12 cellular contexts compared by ENCODE assay signal in genomic region chr1:193538004-193538355, GRCh38.
A peak's percentile ranks its signal among the peaks of the same experiment; 100 is the strongest.
DNase-seq lines count a peak whose midpoint lies in the region; ATAC-seq and TF ChIP-seq lines count a peak whose summit lies in the region.
"Had no signal": no experiment of that assay in that cellular context is flagged by ENCODE, and none has a peak within 500 bp of the region (broad histone marks: within the 10 kb centered on the region; RNA-seq: fewer than 3 reads in every experiment).

No MANE protein-coding gene starts in this region.

- CTCF ChIA-PET in A673 (lab: Charles Lee): no interaction called here

- no peaks in the 10 kb centered on the region for H3K27me3 ChIP-seq in CD4-positive, CD25-positive, alpha-beta regulatory T cell (ENCODE audit: control insufficient read depth, insufficient read depth, low read length)
- H3K27me3 ChIP-seq in A673 (replicated peaks; ENCODE audit: insufficient read depth, low read depth, low read length, poor library complexity) (no peaks in the 10 kb centered on the region), prostate gland (replicated peaks; ENCODE audit: insufficient read depth) (no peaks in the 10 kb centered on the region), aorta (ENCODE audit: control insufficient read depth in 1 of 2, insufficient read depth in 2 of 2, low read length in 1 of 2) (no peaks in the 10 kb centered on the region)
- H3K27me3 ChIP-seq: SJSA1 had no signal

- ATAC-seq in CD4-positive, CD25-positive, alpha-beta regulatory T cell (ENCODE audit: low read depth in 2 of 2): peak in 1 of 2 donors; percentile 2
- ATAC-seq in GM18867 (IDR thresholded peaks at IDR 0.05; ENCODE audit: unreplicated experiment): peak; percentile 9
- ATAC-seq in HG03378 (IDR thresholded peaks at IDR 0.05; ENCODE audit: unreplicated experiment): peak; percentile 6
- peak; percentile 43 to 50 for ATAC-seq in activated naive CD4-positive, alpha-beta T cell treated with anti-CD3 and anti-CD28 coated beads, Interleukin-2, amount 50 U/mL, for 72 hours
- no peak for ATAC-seq in aorta (ENCODE audit: low FRiP score)

- no peaks in the 10 kb centered on the region for H3K36me3 ChIP-seq in CD4-positive, CD25-positive, alpha-beta regulatory T cell (ENCODE audit: control insufficient read depth, insufficient read depth, low read length)
- H3K36me3 ChIP-seq in A673 (ENCODE audit: insufficient read depth, low read length, poor library complexity, severe bottlenecking) (no peaks in the 10 kb centered on the region), prostate gland (no peaks in the 10 kb centered on the region), aorta (ENCODE audit: control insufficient read depth in 1 of 2, insufficient read depth in 2 of 2, low read length in 1 of 2) (no peaks in the 10 kb centered on the region)
- H3K36me3 ChIP-seq: SJSA1 had no signal

- peak overlapping the region; percentile 83 for H3K4me3 ChIP-seq in CD4-positive, CD25-positive, alpha-beta regulatory T cell (ENCODE audit: low read depth, low read length)
- H3K4me3 ChIP-seq in A673 (ENCODE audit: low read depth, low read length, poor library complexity, severe bottlenecking) (no peak overlapping the region), prostate gland (no peak overlapping the region), aorta (ENCODE audit: low read length in 2 of 2) (no peak overlapping the region)
- H3K4me3 ChIP-seq: SJSA1 had no signal

- intact Hi-C loops in A673 (cut with micrococcal nuclease; ENCODE audit: unreplicated experiment) (no loop called here), prostate gland (cut with DNase I) (no loop called here), aorta (cut with DNase I) (no loop called here)

- TF ChIP-seq POLR2A in prostate gland (IDR thresholded peaks at IDR 0.05): no peak

- H3K27me3 Mint-ChIP-seq in CD4-positive, CD25-positive, alpha-beta regulatory T cell: no peaks in the 10 kb centered on the region

- peak overlapping the region; percentile 83 for H3K27ac ChIP-seq in CD4-positive, CD25-positive, alpha-beta regulatory T cell (ENCODE audit: insufficient read depth, low read length, poor library complexity, severe bottlenecking)
- H3K27ac ChIP-seq in A673 (ENCODE audit: low read depth, low read length, poor library complexity, severe bottlenecking) (no peak overlapping the region), prostate gland (no peak overlapping the region), aorta (ENCODE audit: low read depth in 1 of 2, low read length in 2 of 2) (no peak overlapping the region)
- H3K27ac ChIP-seq: SJSA1 had no signal

- peaks cover 62% of the 10 kb centered on the region for H3K4me1 ChIP-seq in CD4-positive, CD25-positive, alpha-beta regulatory T cell (ENCODE audit: control insufficient read depth, insufficient read depth, low read length, poor library complexity, severe bottlenecking)
- H3K4me1 ChIP-seq in A673 (ENCODE audit: insufficient read depth, low read length, poor library complexity, severe bottlenecking) (no peaks in the 10 kb centered on the region), prostate gland (replicated peaks) (no peaks in the 10 kb centered on the region), aorta (ENCODE audit: control insufficient read depth in 1 of 2, insufficient read depth in 2 of 2, low read length in 2 of 2) (no peaks in the 10 kb centered on the region)
- H3K4me1 ChIP-seq: SJSA1 had no signal

- peaks cover 45 to 66% (median 60%) of the 10 kb centered on the region in 4 donors for H3K4me1 Mint-ChIP-seq in CD4-positive, CD25-positive, alpha-beta regulatory T cell

- peak overlapping the region; percentile 63 to 97 (median 88) for H3K27ac Mint-ChIP-seq in CD4-positive, CD25-positive, alpha-beta regulatory T cell
- peak overlapping the region in 1 of 2 donors; percentile 29 for H3K27ac Mint-ChIP-seq in activated naive CD4-positive, alpha-beta T cell treated with anti-CD3 and anti-CD28 coated beads, Interleukin-2, amount 50 U/mL, for 72 hours

- H3K9me3 Mint-ChIP-seq in CD4-positive, CD25-positive, alpha-beta regulatory T cell: no peaks in the 10 kb centered on the region
- H3K9me3 Mint-ChIP-seq in activated naive CD4-positive, alpha-beta T cell treated with anti-CD3 and anti-CD28 coated beads, Interleukin-2, amount 50 U/mL, for 72 hours: peaks cover 2 to 8% of the 10 kb centered on the region in 2 donors

- POLR2A ChIA-PET in A673 (lab: Charles Lee; ENCODE audit: low non-redundant PET): no interaction called here

- no peak for DNase-seq in CD4-positive, CD25-positive, alpha-beta regulatory T cell
- DNase-seq in activated naive CD4-positive, alpha-beta T cell treated with anti-CD3 and anti-CD28 coated beads, Interleukin-2, amount 50 U/mL, for 72 hours (ENCODE audit: low spot score in 2 of 2): no peak
- DNase-seq in SHP77 (lab: John Stamatoyannopoulos, UW) (no peak), A673 (ENCODE audit: low spot score) (no peak), prostate gland (ENCODE audit: low spot score) (no peak), aorta (no peak)
- DNase-seq: COR-L47, erythroblast, retina had no signal

- peaks cover 3% of the 10 kb centered on the region for H3K36me3 Mint-ChIP-seq in CD4-positive, CD25-positive, alpha-beta regulatory T cell
- peaks cover 5 to 7% of the 10 kb centered on the region in 2 donors for H3K36me3 Mint-ChIP-seq in activated naive CD4-positive, alpha-beta T cell treated with anti-CD3 and anti-CD28 coated beads, Interleukin-2, amount 50 U/mL, for 72 hours

- TF ChIP-seq CTCF in A673 (conservative IDR thresholded peaks at IDR 0.05; ENCODE audit: low read depth, low read length) (no peak), prostate gland (IDR thresholded peaks at IDR 0.05) (no peak)

- peak overlapping the region; percentile 77 to 88 (median 79) for H3K4me3 Mint-ChIP-seq in CD4-positive, CD25-positive, alpha-beta regulatory T cell

- H3K9me3 ChIP-seq in CD4-positive, CD25-positive, alpha-beta regulatory T cell (ENCODE audit: control insufficient read depth in 2 of 2, low read length in 2 of 2): no peaks in the 10 kb centered on the region
- H3K9me3 ChIP-seq in A673 (ENCODE audit: low read depth, low read length, poor library complexity, severe bottlenecking): no peaks in the 10 kb centered on the region
- no peaks in the 10 kb centered on the region for H3K9me3 ChIP-seq in prostate gland
- no peaks in the 10 kb centered on the region for H3K9me3 ChIP-seq in aorta (ENCODE audit: control insufficient read depth, low read length)
- H3K9me3 ChIP-seq: SJSA1 had no signal

- WGBS in prostate gland: 91% methylated on average over 2 of the region's 2 CpGs
- WGBS in aorta, 2 donors: 91 to 99% methylated on average over 2 of the region's 2 CpGs

- BruUV-seq in A673 (replicated peaks; lab: Mats Ljungman, UMichigan): no TSS peak
